Comparison of ENCODE assay signal across 8 cellular contexts in the genomic region with DNA sequence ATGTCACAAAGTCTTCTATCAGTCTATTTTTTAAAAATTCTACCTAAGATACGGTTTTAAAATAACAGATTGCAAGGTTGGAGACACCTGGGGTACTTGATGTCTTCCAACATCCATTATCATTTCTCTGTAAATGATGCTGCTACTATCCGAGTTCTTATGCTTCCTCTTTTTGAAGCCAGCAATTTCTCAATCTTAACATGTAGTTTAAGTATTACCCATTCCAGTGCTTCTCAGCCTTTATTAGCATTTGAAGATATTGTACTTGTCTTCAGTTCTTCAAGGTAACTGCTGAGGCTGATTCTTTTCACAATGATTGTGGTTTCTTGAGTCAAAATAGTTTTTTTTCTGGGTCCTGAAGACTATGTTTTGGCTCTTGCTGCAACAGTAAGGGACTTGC.
DNase-seq lines count a peak whose midpoint lies in the region; ATAC-seq, FAIRE-seq and TF ChIP-seq lines count a peak whose summit lies in the region.

No MANE protein-coding gene starts in this region.

- CTCF ChIA-PET in GM10248 (lab: Yijun Ruan, JAX) = interaction anchor here (0.8 to 5.0 kb wide), 22 partner anchors 11 to 900 kb away, joined by 3 to 29 read pairs (median 7); no protein-coding TSS in a partner anchor

- H4K20me1 ChIP-seq in astrocyte (ENCODE audit: insufficient read depth, low read length) = no peaks in the 10 kb centered on the region

- H3K9me3 ChIP-seq in HUES48 (ENCODE audit: control insufficient read depth, insufficient read depth, low read length) = no peaks in the 10 kb centered on the region
- no peaks in the 10 kb centered on the region for H3K9me3 ChIP-seq in astrocyte (ENCODE audit: insufficient read depth, low read depth, low read length)
- H3K9me3 ChIP-seq in parathyroid adenoma (ENCODE audit: control insufficient read depth, low read length) = no peaks in the 10 kb centered on the region

- H3K9ac ChIP-seq in HUES48 (ENCODE audit: low read depth, low read length) = no peak overlapping the region
- no peak overlapping the region for H3K9ac ChIP-seq in astrocyte (ENCODE audit: low read length)
- no peak overlapping the region for H3K9ac ChIP-seq in parathyroid adenoma

- peaks cover 34% of the 10 kb centered on the region for H3K27me3 ChIP-seq in HUES48 (ENCODE audit: control insufficient read depth, insufficient read depth, low read length)
- peaks cover 29% of the 10 kb centered on the region for H3K27me3 ChIP-seq in astrocyte (ENCODE audit: insufficient read depth, low read length)
- no peaks in the 10 kb centered on the region for H3K27me3 ChIP-seq in parathyroid adenoma (ENCODE audit: control insufficient read depth, insufficient read depth, low read length)

- no peaks in the 10 kb centered on the region for H3K36me3 ChIP-seq in HUES48 (ENCODE audit: control insufficient read depth, insufficient read depth, low read length)
- H3K36me3 ChIP-seq in astrocyte (ENCODE audit: insufficient read depth, low read length) = no peaks in the 10 kb centered on the region
- no peaks in the 10 kb centered on the region for H3K36me3 ChIP-seq in parathyroid adenoma (ENCODE audit: control insufficient read depth, insufficient read depth, low read length)

- ATAC-seq in GM18868 (IDR thresholded peaks at IDR 0.05; ENCODE audit: unreplicated experiment) = peak; percentile 1
- no peak for ATAC-seq in HG03135 (IDR thresholded peaks at IDR 0.05; ENCODE audit: unreplicated experiment)

- H3K4me3 ChIP-seq in HUES48 (ENCODE audit: low read depth, low read length) (peak overlapping the region; percentile 63), astrocyte (ENCODE audit: insufficient read depth, low read depth, low read length) (peak overlapping the region; percentile 62), parathyroid adenoma (ENCODE audit: low read depth, low read length) (peak overlapping the region; percentile 82)

- H3K36me3 Mint-ChIP-seq in astrocyte (ENCODE audit: low read depth, unreplicated experiment) = no peaks in the 10 kb centered on the region

- H3K4me1 Mint-ChIP-seq in astrocyte (ENCODE audit: low read depth, unreplicated experiment) = no peaks in the 10 kb centered on the region

- H2AFZ ChIP-seq in astrocyte (ENCODE audit: low read depth, low read length) (peak overlapping the region; percentile 88), parathyroid adenoma (peak overlapping the region; percentile 77)

- H3K27ac Mint-ChIP-seq in astrocyte (ENCODE audit: unreplicated experiment) = no peak overlapping the region

- in situ Hi-C loops in G401 (cut with HindIII; ENCODE audit: low sequenced_read_pairs) = no loop called here

- no peak for TF ChIP-seq CTCF in astrocyte (IDR thresholded peaks at IDR 0.05; ENCODE audit: insufficient read depth, low read depth, low read length)
- TF ChIP-seq CTCF in parathyroid adenoma (IDR thresholded peaks at IDR 0.05) = no peak
- TF ChIP-seq CTCF in GM10248 (IDR thresholded peaks at IDR 0.05; ENCODE audit: control extremely low read depth, extremely low read depth, low read depth, missing control alignments) = no peak

- peaks cover 29% of the 10 kb centered on the region for H3K27me3 Mint-ChIP-seq in astrocyte (ENCODE audit: low read depth, unreplicated experiment)

- H3K9me3 Mint-ChIP-seq in astrocyte (ENCODE audit: unreplicated experiment) = no peaks in the 10 kb centered on the region

- no peaks in the 10 kb centered on the region for H3K4me1 ChIP-seq in HUES48 (ENCODE audit: control insufficient read depth, insufficient read depth, low read length)
- peaks cover 2% of the 10 kb centered on the region for H3K4me1 ChIP-seq in astrocyte (ENCODE audit: insufficient read depth, low read length)
- H3K4me1 ChIP-seq in parathyroid adenoma = no peaks in the 10 kb centered on the region

- no peak for FAIRE-seq in astrocyte (lab: Jason Lieb, UNC)

- DNase-seq in astrocyte (ENCODE audit: low read depth) (no peak), DMS 273 (lab: John Stamatoyannopoulos, UW; ENCODE audit: unreplicated experiment) (no peak), GM10248 (ENCODE audit: extremely low spot score) (no peak), G401 (ENCODE audit: low spot score) (no peak)

- POLR2A ChIA-PET in GM10248 (lab: Yijun Ruan, JAX) = no interaction called here

- H3K4me2 ChIP-seq in astrocyte (ENCODE audit: low read length) (peak overlapping the region; percentile 90), parathyroid adenoma (ENCODE audit: low read length) (peak overlapping the region; percentile 96)

- H3K4me3 Mint-ChIP-seq in astrocyte (ENCODE audit: unreplicated experiment) = peak overlapping the region; percentile 90

- no peak overlapping the region for H3K27ac ChIP-seq in HUES48 (ENCODE audit: low read depth, low read length)
- H3K27ac ChIP-seq in astrocyte (ENCODE audit: low read depth, low read length) = no peak overlapping the region
- no peak overlapping the region for H3K27ac ChIP-seq in parathyroid adenoma

- no peaks in the 10 kb centered on the region for H3K79me2 ChIP-seq in astrocyte (ENCODE audit: insufficient read depth, low read length)
- no peaks in the 10 kb centered on the region for H3K79me2 ChIP-seq in parathyroid adenoma
